17 cellular contexts compared by ENCODE assay signal in genomic region chr5:129656952-129657351, GRCh38.
DNase-seq lines count a peak whose midpoint lies in the region; ATAC-seq and TF ChIP-seq lines count a peak whose summit lies in the region.
"Had no signal": no experiment of that assay in that cellular context is flagged by ENCODE, and none has a peak within 500 bp of the region (broad histone marks: within the 10 kb centered on the region; RNA-seq: fewer than 3 reads in every experiment).

No MANE protein-coding gene starts in this region.

- H3K4me3 Mint-ChIP-seq in mesothelial cell of epicardium (no peak overlapping the region), type B pancreatic cell (no peak overlapping the region)
- H3K4me3 Mint-ChIP-seq: B cell; CD4-positive, alpha-beta T cell; H9 had no signal

- peak overlapping the region; percentile 57 for H3K27ac ChIP-seq in ectodermal cell (ENCODE audit: insufficient read depth, low read depth, low read length, poor library complexity, severe bottlenecking)

- H3K4me3 ChIP-seq in HAP-1: no peak overlapping the region
- H3K4me3 ChIP-seq in ectodermal cell (ENCODE audit: insufficient read depth, low read depth, low read length): no peak overlapping the region

- H3K27me3 Mint-ChIP-seq in mesothelial cell of epicardium (ENCODE audit: low read depth) (no peaks in the 10 kb centered on the region), type B pancreatic cell (no peaks in the 10 kb centered on the region)
- H3K27me3 Mint-ChIP-seq: B cell; CD4-positive, alpha-beta T cell had no signal

- 33 to 56% methylated on average over 1 of the region's 2 CpGs for WGBS in ectodermal cell, 2 experiments

- TF ChIP-seq CTCF in mesothelial cell of epicardium (IDR thresholded peaks at IDR 0.05; ENCODE audit: unreplicated experiment) (no peak), type B pancreatic cell (conservative IDR thresholded peaks at IDR 0.05) (no peak)

- H3K9me3 ChIP-seq in HAP-1 (no peaks in the 10 kb centered on the region), ectodermal cell (ENCODE audit: control insufficient read depth, low read length) (no peaks in the 10 kb centered on the region)

- peaks cover 19% of the 10 kb centered on the region for H3K4me1 Mint-ChIP-seq in mesothelial cell of epicardium
- peaks cover 5% of the 10 kb centered on the region for H3K4me1 Mint-ChIP-seq in type B pancreatic cell (ENCODE audit: unreplicated experiment)
- H3K4me1 Mint-ChIP-seq: B cell had no signal

- in situ Hi-C loops in HAP-1 (cut with MboI; ENCODE audit: low sequenced_read_pairs): no loop called here

- no peaks in the 10 kb centered on the region for H3K36me3 Mint-ChIP-seq in mesothelial cell of epicardium
- H3K36me3 Mint-ChIP-seq in type B pancreatic cell: peaks cover 4% of the 10 kb centered on the region

- H3K27ac Mint-ChIP-seq in mesothelial cell of epicardium (peak overlapping the region; percentile 1), type B pancreatic cell (peak overlapping the region; percentile 7)
- H3K27ac Mint-ChIP-seq: B cell; CD4-positive, alpha-beta T cell had no signal

- H3K27me3 ChIP-seq in HAP-1 (ENCODE audit: low read depth) (no peaks in the 10 kb centered on the region), ectodermal cell (ENCODE audit: control insufficient read depth, insufficient read depth, low read length, poor library complexity, severe bottlenecking) (no peaks in the 10 kb centered on the region)

- peak; percentile 23 to 58 for DNase-seq in HAP-1 (ENCODE audit: low spot score in 2 of 2)
- DNase-seq in mesothelial cell of epicardium (ENCODE audit: low spot score in 2 of 2, unreplicated experiment in 2 of 2): no peak
- DNase-seq in type B pancreatic cell (ENCODE audit: extremely low spot score, unreplicated experiment): no peak
- no peak for DNase-seq in HT-29 (ENCODE audit: low spot score)
- DNase-seq: C1 segment of cervical spinal cord; CD4-positive, alpha-beta T cell; DMS153; DND-41; GDM1; GOT3; H9; IMR-90; KBM-7 had no signal

- H3K9me3 Mint-ChIP-seq in mesothelial cell of epicardium (no peaks in the 10 kb centered on the region), type B pancreatic cell (no peaks in the 10 kb centered on the region)
- H3K9me3 Mint-ChIP-seq: CD4-positive, alpha-beta T cell; H9 had no signal

- no peak for ATAC-seq in GM18858 (IDR thresholded peaks at IDR 0.05; ENCODE audit: unreplicated experiment)
- no peak for ATAC-seq in GM21717 (IDR thresholded peaks at IDR 0.05; ENCODE audit: unreplicated experiment)

- H3K36me3 ChIP-seq in HAP-1 (replicated peaks) (no peaks in the 10 kb centered on the region), ectodermal cell (ENCODE audit: control insufficient read depth, insufficient read depth, low read length) (no peaks in the 10 kb centered on the region)

- H3K4me1 ChIP-seq in HAP-1 (no peaks in the 10 kb centered on the region), ectodermal cell (ENCODE audit: control insufficient read depth, insufficient read depth, low read length) (peaks cover 11% of the 10 kb centered on the region)

Comparison
In these comparisons a context has a peak if more than half of its experiments do, and no peak if none do; other contexts are left out.
1. DNase-seq: peak in HAP-1 (2 of 2); none in mesothelial cell of epicardium (0 of 2), type B pancreatic cell (single experiment) and HT-29 (single experiment).